Comparison of ENCODE assay signal across 29 cellular contexts in genomic region chr7:1873421-1873820, GRCh38.
"Had no signal": no experiment of that assay in that cellular context is flagged by ENCODE, and none has a peak within 500 bp of the region (broad histone marks: within the 10 kb centered on the region; RNA-seq: fewer than 3 reads in every experiment).

No MANE protein-coding gene starts in this region.

- DNase-seq: activated B cell treated with CpG ODN at 0.5 μM for 24 hours; activated CD4-positive, alpha-beta memory T cell treated with anti-CD3 and anti-CD28 coated beads for 36 hours; activated CD4-positive, alpha-beta T cell treated with anti-CD3 and anti-CD28 coated beads for 4 hours; activated CD4-positive, alpha-beta T cell treated with anti-CD3 and anti-CD28 coated beads, Interleukin-2, amount 10 ng/mL, durations not matched to agents 24 days and 14 days; activated CD4-positive, alpha-beta T cell treated with anti-CD3 and anti-CD28 coated beads, Interleukin-2, amount 50 U/mL, for 1 hour; activated CD4-positive, alpha-beta T cell treated with anti-CD3 and anti-CD28 coated beads, Interleukin-2, amount 50 U/mL, for 4 hours; activated CD4-positive, CD25-positive, alpha-beta regulatory T cell treated with anti-CD3 and anti-CD28 coated beads, Interleukin-2, amount 50 U/mL, for 72 hours; activated CD8-positive, alpha-beta memory T cell treated with anti-CD3 and anti-CD28 coated beads, Interleukin-2, amount 50 U/mL, for 48 hours; activated CD8-positive, alpha-beta T cell treated with anti-CD3 and anti-CD28 coated beads for 36 hours; activated effector memory CD4-positive, alpha-beta T cell treated with Interleukin-2 at 50 U/mL for 16 hours; activated gamma-delta T cell; activated naive CD4-positive, alpha-beta T cell treated with anti-CD3 and anti-CD28 coated beads, Interleukin-2, amount 10 ng/mL, durations not matched to agents 7 days and 5 days; activated naive CD4-positive, alpha-beta T cell treated with Interleukin-2 at 50 U/mL for 16 hours; activated naive CD8-positive, alpha-beta T cell treated with anti-CD3 and anti-CD28 coated beads, Interleukin-2, amount 10 ng/mL, durations not matched to agents 7 days and 5 days; activated naive CD8-positive, alpha-beta T cell treated with anti-CD3 and anti-CD28 coated beads, Interleukin-2, amount 50 U/mL, for 24 hours; activated T-cell treated with anti-CD3 and anti-CD28 coated beads, Interleukin-2, amount 50 U/mL, for 24 hours; activated T-cell treated with anti-CD3 and anti-CD28 coated beads, Interleukin-2, amount 50 U/mL, for 48 hours; amygdala; anterior cingulate cortex; body of pancreas; brain microvascular endothelial cell; central memory CD4-positive, alpha-beta T cell; T-helper 1 cell; T-helper 2 cell; T-helper 9 cell had no signal

- ATAC-seq: activated CD8-positive, alpha-beta T cell treated with anti-CD3 and anti-CD28 coated beads for 36 hours; activated naive CD8-positive, alpha-beta T cell treated with anti-CD3 and anti-CD28 coated beads, Interleukin-2, amount 50 U/mL, for 24 hours; body of pancreas had no signal

- H3K27ac ChIP-seq: body of pancreas, brain microvascular endothelial cell, breast epithelium, VCaP had no signal

- H3K9me3 ChIP-seq: body of pancreas, breast epithelium had no signal

- H3K4me1 ChIP-seq: breast epithelium had no signal

- H3K27me3 ChIP-seq: body of pancreas, brain microvascular endothelial cell, breast epithelium had no signal

- H3K4me3 ChIP-seq: body of pancreas, breast epithelium had no signal

- H3K36me3 ChIP-seq: brain microvascular endothelial cell, breast epithelium had no signal

- FAIRE-seq: astrocyte, TTC549 had no signal
